ENCODE assay signal across 1 cellular context in genomic region chr21:31623664-31624063, GRCh38.
TF ChIP-seq lines count a peak whose summit lies in the region.

No MANE protein-coding gene starts in this region.

TF ChIP-seq in endothelial cell of umbilical vein, 7 proteins besides CTCF, POLR2A, EP300 and RAD21 (continued from another document):
- TF ChIP-seq FOS (IDR thresholded peaks at IDR 0.05; ENCODE audit: borderline replicate concordance, insufficient read depth, low read length) = no peak
